In genomic region chr16:71917900-71918299, GRCh38 we compare ENCODE assay signal across 17 cellular contexts. TPM values are rescaled to one million over a fixed set of nuclear protein-coding genes. Genes with fewer than 3 reads are reported as not detected.
DNase-seq lines count a peak whose midpoint lies in the region; ATAC-seq and TF ChIP-seq lines count a peak whose summit lies in the region.
"Had no signal": no experiment of that assay in that cellular context is flagged by ENCODE, and none has a peak within 500 bp of the region (broad histone marks: within the 10 kb centered on the region; RNA-seq: fewer than 3 reads in every experiment).

No MANE protein-coding gene starts in this region.

- POLR2A ChIA-PET in naive thymus-derived CD4-positive, alpha-beta T cell (lab: Charles Lee), result interaction anchor here (0.9 kb wide), 1 partner anchor 22 kb away, joined by 3 read pairs; no protein-coding TSS in a partner anchor

- intact Hi-C loops in lower leg skin (cut with DNase I; ENCODE audit: low total_unique reads), result no loop called here
- intact Hi-C loops in naive thymus-derived CD4-positive, alpha-beta T cell (cut with micrococcal nuclease), result loop anchor here in 1 of 2 donors (5.0 kb wide), 1 partner anchor 44 kb away; no protein-coding TSS in a partner anchor

- no peak overlapping the region for H3K4me3 ChIP-seq in AG10803 (ENCODE audit: low read length)
- H3K4me3 ChIP-seq in lower leg skin (ENCODE audit: low read depth, poor library complexity, severe bottlenecking), result no peak overlapping the region
- no peak overlapping the region for H3K4me3 ChIP-seq in naive thymus-derived CD4-positive, alpha-beta T cell (ENCODE audit: low read length)
- H3K4me3 ChIP-seq: SJCRH30 had no signal

- CTCF ChIA-PET in naive thymus-derived CD4-positive, alpha-beta T cell (lab: Charles Lee), result no interaction called here

- TF ChIP-seq CTCF in AG10803 (conservative IDR thresholded peaks at IDR 0.05; ENCODE audit: low read length) (no peak), HFFc6 (IDR thresholded peaks at IDR 0.05) (no peak), lower leg skin (IDR thresholded peaks at IDR 0.05) (no peak)

- no peak for ATAC-seq in memory B cell (ENCODE audit: low read depth)
- no peak for ATAC-seq in naive thymus-derived CD4-positive, alpha-beta T cell
- ATAC-seq: stimulated activated naive CD8-positive, alpha-beta T cell treated with anti-CD3 and anti-CD28 coated beads, Interleukin-15, Interleukin-2, amounts not matched to agents 100 U/mL and 50 U/mL, for 24 hours had no signal

- H3K9me3 Mint-ChIP-seq in HFFc6 (peaks cover 8% of the 10 kb centered on the region), memory B cell (no peaks in the 10 kb centered on the region)
- peaks cover 0 to 2% (median 0%) of the 10 kb centered on the region in 11 donors for H3K9me3 Mint-ChIP-seq in naive thymus-derived CD4-positive, alpha-beta T cell
- H3K9me3 Mint-ChIP-seq: IgD-negative memory B cell had no signal

- peaks cover 56% of the 10 kb centered on the region for H3K4me1 Mint-ChIP-seq in HFFc6 (ENCODE audit: low read depth)
- peaks cover 20% of the 10 kb centered on the region for H3K4me1 Mint-ChIP-seq in memory B cell
- peaks cover 24 to 57% (median 51%) of the 10 kb centered on the region in 7 donors for H3K4me1 Mint-ChIP-seq in naive thymus-derived CD4-positive, alpha-beta T cell

- H3K27me3 Mint-ChIP-seq in HFFc6 (ENCODE audit: insufficient read depth), result no peaks in the 10 kb centered on the region; the same call in 1 of the 2 replicates
- no peaks in the 10 kb centered on the region for H3K27me3 Mint-ChIP-seq in memory B cell
- no peaks in the 10 kb centered on the region for H3K27me3 Mint-ChIP-seq in naive thymus-derived CD4-positive, alpha-beta T cell
- H3K27me3 Mint-ChIP-seq: IgD-negative memory B cell had no signal

- H3K36me3 ChIP-seq in naive thymus-derived CD4-positive, alpha-beta T cell (ENCODE audit: control insufficient read depth in 2 of 3, insufficient read depth in 3 of 3, low read length in 3 of 3), result peaks cover 36 to 77% (median 50%) of the 10 kb centered on the region in 3 experiments

- H3K4me3 Mint-ChIP-seq in HFFc6 (peak overlapping the region; percentile 56; the same call in 1 of the 2 replicates), memory B cell (no peak overlapping the region)
- no peak overlapping the region for H3K4me3 Mint-ChIP-seq in naive thymus-derived CD4-positive, alpha-beta T cell
- H3K4me3 Mint-ChIP-seq: IgD-negative memory B cell had no signal

- H3K27ac Mint-ChIP-seq in HFFc6 (peak overlapping the region; percentile 86), memory B cell (peak overlapping the region; percentile 24)
- H3K27ac Mint-ChIP-seq in naive thymus-derived CD4-positive, alpha-beta T cell, result peak overlapping the region in 3 of 9 donors; percentile 0 to 66 (median 44)
- H3K27ac Mint-ChIP-seq: IgD-negative memory B cell had no signal

- peaks cover 6 to 7% of the 10 kb centered on the region in 2 donors for H3K4me1 ChIP-seq in naive thymus-derived CD4-positive, alpha-beta T cell (ENCODE audit: control insufficient read depth in 2 of 2, insufficient read depth in 2 of 2, low read length in 2 of 2)
- H3K4me1 ChIP-seq: BE2C, SJCRH30 had no signal

- H3K27me3 ChIP-seq in naive thymus-derived CD4-positive, alpha-beta T cell (ENCODE audit: control insufficient read depth in 2 of 2, insufficient read depth in 2 of 2, low read length in 2 of 2), result no peaks in the 10 kb centered on the region
- H3K27me3 ChIP-seq: BE2C, SJCRH30 had no signal

- H3K27ac ChIP-seq in naive thymus-derived CD4-positive, alpha-beta T cell (ENCODE audit: low read depth, low read length), result no peak overlapping the region
- H3K27ac ChIP-seq: epithelial cell of prostate, SJCRH30 had no signal

- DNase-seq in AG10803 (ENCODE audit: low read depth) (peak; percentile 42), HFFc6 (peak; percentile 85), astrocyte of the hippocampus (ENCODE audit: low read depth, low spot score) (peak; percentile 50), memory B cell (ENCODE audit: low spot score in 2 of 2) (no peak), epidermal melanocyte (ENCODE audit: insufficient read length, low spot score) (no peak), lower leg skin (ENCODE audit: low spot score in 2 of 2) (no peak)
- DNase-seq in activated CD8-positive, alpha-beta memory T cell treated with anti-CD3 and anti-CD28 coated beads, Interleukin-2, amount 50 U/mL, for 48 hours, result no peak
- no peak for DNase-seq in naive thymus-derived CD4-positive, alpha-beta T cell
- DNase-seq: BE2C; GF-D8; NCI-H1436; NCI-H748 treated with DMSO at 0.1 percent for 48 hours; SJCRH30; stimulated activated CD4-positive, alpha-beta T cell treated with anti-CD3 and anti-CD28 coated beads, Interleukin-4, amount 100 ng/mL, for 1 hour; stimulated activated naive CD8-positive, alpha-beta T cell treated with anti-CD3 and anti-CD28 coated beads, Interleukin-15, Interleukin-2, amounts not matched to agents 100 U/mL and 50 U/mL, for 24 hours had no signal

- H3K9me3 ChIP-seq in naive thymus-derived CD4-positive, alpha-beta T cell (ENCODE audit: control insufficient read depth in 2 of 3, low read length in 3 of 3), result no peaks in the 10 kb centered on the region
- H3K9me3 ChIP-seq: BE2C, SJCRH30 had no signal

- TF ChIP-seq POLR2A in lower leg skin (IDR thresholded peaks at IDR 0.05), result no peak

- H3K36me3 Mint-ChIP-seq in HFFc6 (ENCODE audit: low read depth) (peaks cover 72% of the 10 kb centered on the region), memory B cell (peaks cover 43% of the 10 kb centered on the region)
- peaks cover 31 to 72% (median 49%) of the 10 kb centered on the region in 5 donors for H3K36me3 Mint-ChIP-seq in naive thymus-derived CD4-positive, alpha-beta T cell

- 68 to 80% methylated on average over 6 of the region's 6 CpGs for WGBS in lower leg skin, 2 donors

RNA-seq across cellular contexts. Expression of gene IST1, which starts 22.6 kb away (rescaled TPM):
- 100 to 1,000 TPM; 113 to 136 (median 125) TPM for total RNA-seq in HFFc6 (2021; fragmentation: NEBNext Ultra II Directional; extraction: Animal tissue kit (Norgen Biotek cat#: 25700))
- total RNA-seq in lower leg skin, result 100 to 1,000 TPM; 153 to 227 (median 197) TPM
- 100 to 1,000 TPM; 176 to 303 (median 286) TPM for total RNA-seq in naive thymus-derived CD4-positive, alpha-beta T cell
- 100 to 1,000 TPM; 130 to 231 TPM for polyA plus RNA-seq in naive thymus-derived CD4-positive, alpha-beta T cell

RNA-seq across cellular contexts. Expression of gene ZNF821, which starts 33.9 kb away (rescaled TPM):
- total RNA-seq in HFFc6 (2021; fragmentation: NEBNext Ultra II Directional; extraction: Animal tissue kit (Norgen Biotek cat#: 25700)), result 1 to 10 TPM; 4.1 to 6.2 (median 4.7) TPM
- 10 to 100 TPM; 13.6 to 21.0 (median 17.2) TPM for total RNA-seq in lower leg skin
- total RNA-seq in naive thymus-derived CD4-positive, alpha-beta T cell, result 10 to 100 TPM in 2 of 5 experiments, 1 to 10 TPM in 3; 2.6 to 13.3 (median 7.0) TPM
- polyA plus RNA-seq in naive thymus-derived CD4-positive, alpha-beta T cell, result 1 to 10 TPM; 3.0 to 8.6 TPM

Comparison
In these comparisons a context has a peak if more than half of its experiments do, and no peak if none do; other contexts are left out.
1. DNase-seq: peak in AG10803 (single experiment), HFFc6 (single experiment) and astrocyte of the hippocampus (single experiment); none in memory B cell (0 of 2), epidermal melanocyte (single experiment), lower leg skin (0 of 2), activated CD8-positive, alpha-beta memory T cell treated with anti-CD3 and anti-CD28 coated beads, Interleukin-2, amount 50 U/mL, for 48 hours (single experiment) and naive thymus-derived CD4-positive, alpha-beta T cell (0 of 9).